12 cellular contexts compared by ENCODE assay signal in genomic region chr3:12460132-12460531, GRCh38. TPM values are rescaled to one million over a fixed set of nuclear protein-coding genes. Genes with fewer than 3 reads are reported as not detected.
A peak's percentile ranks its signal among the peaks of the same experiment; 100 is the strongest.
DNase-seq lines count a peak whose midpoint lies in the region; ATAC-seq and TF ChIP-seq lines count a peak whose summit lies in the region.
"Had no signal": no experiment of that assay in that cellular context is flagged by ENCODE, and none has a peak within 500 bp of the region (broad histone marks: within the 10 kb centered on the region; RNA-seq: fewer than 3 reads in every experiment).

No MANE protein-coding gene starts in this region.

- no TSS peak for BruUV-seq in Panc1 (replicated peaks; lab: Mats Ljungman, UMichigan)

- no peaks in the 10 kb centered on the region for H3K9me3 ChIP-seq in Panc1 (ENCODE audit: control insufficient read depth, insufficient read depth, low read depth, low read length)
- H3K9me3 ChIP-seq in colonic mucosa, result no peaks in the 10 kb centered on the region
- no peaks in the 10 kb centered on the region for H3K9me3 ChIP-seq in mucosa of rectum (ENCODE audit: control insufficient read depth in 2 of 2, low read length in 2 of 2)
- H3K9me3 ChIP-seq: A549, Caco-2 had no signal

- in situ Hi-C loops in Panc1 (cut with HindIII; ENCODE audit: low pct_unique_long_range_greater_than_20kb, low sequenced_read_pairs), result no loop called here

- no peaks in the 10 kb centered on the region for H3K27me3 ChIP-seq in Panc1 (ENCODE audit: control insufficient read depth, insufficient read depth, low read length)
- no peaks in the 10 kb centered on the region for H3K27me3 ChIP-seq in colonic mucosa
- peaks cover 0 to 2% of the 10 kb centered on the region in 2 donors for H3K27me3 ChIP-seq in mucosa of rectum (ENCODE audit: control insufficient read depth in 2 of 2, insufficient read depth in 2 of 2, low read length in 2 of 2)

- POLR2A ChIA-PET in Panc1 (lab: Charles Lee), result no interaction called here

- no peaks in the 10 kb centered on the region for H3K4me1 ChIP-seq in Panc1 (ENCODE audit: control insufficient read depth, insufficient read depth, low read length)
- H3K4me1 ChIP-seq in colonic mucosa, result peaks cover 14% of the 10 kb centered on the region
- peaks cover 37 to 43% of the 10 kb centered on the region in 2 donors for H3K4me1 ChIP-seq in mucosa of rectum (ENCODE audit: control insufficient read depth in 2 of 2, insufficient read depth in 2 of 2, low read length in 2 of 2)
- H3K4me1 ChIP-seq: A549 had no signal

- peak overlapping the region in 1 of 2 donors; percentile 22 for H3K9ac ChIP-seq in colonic mucosa (ENCODE audit: low read depth in 2 of 2, low read length in 2 of 2)
- H3K9ac ChIP-seq in mucosa of rectum (ENCODE audit: low read depth in 1 of 2, low read length in 2 of 2), result peak overlapping the region in 1 of 2 donors; percentile 26

- CTCF ChIA-PET in Panc1 (lab: Charles Lee), result interaction anchor here (0.5 kb wide), 1 partner anchor 24 kb away, joined by 4 read pairs; no protein-coding TSS in a partner anchor

- H3K27ac ChIP-seq in Panc1 (ENCODE audit: low read length) (peak overlapping the region; percentile 48; the same call in 1 of the 2 replicates), colonic mucosa (peak overlapping the region; percentile 61), mucosa of rectum (ENCODE audit: low read depth in 2 of 2, low read length in 2 of 2) (peak overlapping the region; percentile 72 to 81)
- H3K27ac ChIP-seq: A549 had no signal

- H3K36me3 ChIP-seq in Panc1 (ENCODE audit: control insufficient read depth, insufficient read depth, low read length), result no peaks in the 10 kb centered on the region
- no peaks in the 10 kb centered on the region for H3K36me3 ChIP-seq in colonic mucosa
- H3K36me3 ChIP-seq in mucosa of rectum (ENCODE audit: control insufficient read depth in 2 of 2, insufficient read depth in 2 of 2, low read length in 2 of 2), result no peaks in the 10 kb centered on the region

- H3K4me3 ChIP-seq in Panc1 (ENCODE audit: low read depth in 2 of 2, low read length in 2 of 2) (no peak overlapping the region), colonic mucosa (no peak overlapping the region), mucosa of rectum (ENCODE audit: low read length in 2 of 2) (peak overlapping the region; percentile 11 to 38)
- H3K4me3 ChIP-seq: A549 had no signal

- ATAC-seq in Panc1 (no peak), HG03457 (IDR thresholded peaks at IDR 0.05; ENCODE audit: unreplicated experiment) (no peak), HG03432 (IDR thresholded peaks at IDR 0.05; ENCODE audit: unreplicated experiment) (no peak)
- ATAC-seq: A549 had no signal

- no peak for TF ChIP-seq CTCF in Panc1 (IDR thresholded peaks at IDR 0.05)
- TF ChIP-seq CTCF in colonic mucosa (IDR thresholded peaks at IDR 0.05), result no peak

- intact Hi-C loops in Panc1 (cut with micrococcal nuclease; ENCODE audit: unreplicated experiment), result no loop called here
- intact Hi-C loops in colonic mucosa (cut with DNase I), result loop anchor here (10.0 kb wide), 1 partner anchor 155 kb away; no protein-coding TSS in a partner anchor

- DNase-seq in Panc1 (ENCODE audit: low read depth, low spot score) (no peak), colonic mucosa (peak; percentile 70)
- no peak for DNase-seq in activated naive CD4-positive, alpha-beta T cell (lab: John Stamatoyannopoulos, UW)
- DNase-seq: Caco-2; CD8-positive, alpha-beta memory T cell; DMS53; GF-D8; H7 had no signal

RNA-seq across cellular contexts. Expression of gene TSEN2, which starts 24.1 kb away (rescaled TPM):
- total RNA-seq in Panc1 (2021; ENCODE audit: unreplicated experiment), result 22.0 TPM
- polyA plus RNA-seq in Panc1 (2012; ENCODE audit: insufficient read length), result 14.9 TPM
- 10 to 100 TPM; 13.7 to 21.1 TPM for total RNA-seq in colonic mucosa

Comparison
In these comparisons a context has a peak if more than half of its experiments do, and no peak if none do; other contexts are left out.
1. H3K4me3 ChIP-seq: peak in mucosa of rectum (2 of 2); none in Panc1 (0 of 2) and colonic mucosa (single experiment).
2. Peak in every context shown above with its lines, with median percentiles within 50 percentile points of each other: H3K27ac ChIP-seq.